In the genomic region with DNA sequence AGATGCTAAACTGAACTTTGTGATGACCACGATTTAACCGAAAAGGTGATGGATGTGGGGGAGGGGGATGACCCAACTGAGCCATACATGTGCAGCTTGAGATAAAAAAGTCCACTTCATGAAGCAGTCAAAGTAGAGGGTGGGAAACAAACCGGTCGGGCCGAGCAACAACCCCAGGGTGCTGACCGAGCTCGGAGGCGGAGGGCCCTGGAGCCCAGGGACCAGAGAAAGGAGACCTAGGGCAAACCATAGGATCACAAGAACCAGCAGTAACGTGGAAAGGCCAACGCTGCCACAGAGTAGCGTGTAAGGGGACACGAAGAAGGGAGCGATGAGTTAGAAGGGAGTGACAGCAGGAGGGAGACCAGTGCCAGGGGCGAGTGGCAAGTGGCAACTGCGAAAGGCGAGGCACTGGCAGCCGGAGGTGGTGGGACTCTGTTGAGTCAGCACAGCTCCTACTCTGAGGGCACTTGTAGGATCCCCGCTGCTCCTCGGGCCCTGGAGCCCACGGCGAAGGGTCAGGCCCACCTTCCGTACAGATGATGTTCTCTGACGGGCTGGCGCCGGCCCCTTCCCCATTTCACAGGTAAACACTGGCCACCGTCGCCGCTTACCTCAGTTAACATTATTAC, we compare ENCODE assay signal across 1 cellular context.
A peak's percentile ranks its signal among the peaks of the same experiment; 100 is the strongest.
TF ChIP-seq lines count a peak whose summit lies in the region.

No MANE protein-coding gene starts in this region.

TF ChIP-seq in HepG2, 621 proteins besides CTCF, POLR2A, EP300 and RAD21 (continued from another document):
- TF ChIP-seq TRAFD1 (CRISPR knock-in tag; IDR thresholded peaks at IDR 0.05; ENCODE audit: borderline replicate concordance) (no peak), ZNF496 (CRISPR knock-in tag; IDR thresholded peaks at IDR 0.05; ENCODE audit: insufficient replicate concordance) (no peak), TAF1 (CRISPR knock-in tag; IDR thresholded peaks at IDR 0.05) (no peak), ETS1 (CRISPR knock-in tag; IDR thresholded peaks at IDR 0.05) (no peak; the same call in 1 of the 2 replicates), ZNF501 (CRISPR knock-in tag; IDR thresholded peaks at IDR 0.05) (no peak), ZNF614 (CRISPR knock-in tag; IDR thresholded peaks at IDR 0.05; ENCODE audit: borderline replicate concordance) (no peak), ISX (CRISPR knock-in tag; conservative IDR thresholded peaks at IDR 0.05) (0 out of 2 replicates have a peak, but pooled peaks have one; percentile 57), PHF21A (CRISPR knock-in tag; IDR thresholded peaks at IDR 0.05) (no peak), ZNF530 (CRISPR knock-in tag; IDR thresholded peaks at IDR 0.05; ENCODE audit: low read depth) (no peak), ELF4 (CRISPR knock-in tag; IDR thresholded peaks at IDR 0.05; ENCODE audit: borderline replicate concordance) (no peak)
